14 cellular contexts compared by ENCODE assay signal in genomic region chr1:25476186-25477097, GRCh38. TPM values are rescaled to one million over a fixed set of nuclear protein-coding genes. Genes with fewer than 3 reads are reported as not detected.
DNase-seq lines count a peak whose midpoint lies in the region; ATAC-seq and TF ChIP-seq lines count a peak whose summit lies in the region.
"Had no signal": no experiment of that assay in that cellular context is flagged by ENCODE, and none has a peak within 500 bp of the region (broad histone marks: within the 10 kb centered on the region; RNA-seq: fewer than 3 reads in every experiment).

No MANE protein-coding gene starts in this region.

- no peaks in the 10 kb centered on the region for H3K36me3 ChIP-seq in PC-9 (ENCODE audit: low read depth)
- H3K36me3 ChIP-seq: lower lobe of right lung, pancreas had no signal

- no TSS peak for BruUV-seq in PC-9 (replicated peaks; lab: Mats Ljungman, UMichigan)

- H3K27me3 ChIP-seq in PC-9 (ENCODE audit: insufficient read depth, low read depth): no peaks in the 10 kb centered on the region
- H3K27me3 ChIP-seq: pancreas had no signal

- H3F3A ChIP-seq in PC-9 (ENCODE audit: insufficient read depth, low read depth): no peaks in the 10 kb centered on the region

- peak; percentile 77 for DNase-seq in NCI-H510A treated with DMSO at 0.1 percent for 48 hours (lab: John Stamatoyannopoulos, UW)
- DNase-seq in NCI-H510A (lab: John Stamatoyannopoulos, UW): no peak
- DNase-seq in NCI-H187 treated with DMSO at 0.1 percent for 48 hours (lab: John Stamatoyannopoulos, UW): peak; percentile 95
- DNase-seq in activated T-helper 1 cell treated with anti-CD3 and anti-CD28 coated beads, Interleukin-12 subunit alpha, Interleukin-12 subunit beta, Interleukin-2, Interleukin-4 antibody, amounts not matched to agents 30 ng/mL and 10 ng/mL and 1 ng/mL, durations not matched to agents 14 hours and 24 hours and 36 hours (ENCODE audit: low spot score): no peak
- no peak for DNase-seq in nephron progenitor cell
- no peak for DNase-seq in PC-9
- no peak for DNase-seq in NK-92 treated with Interleukin-12 subunit alpha and Interleukin-12 subunit beta, amount 100 ng/mL, for 24 hours (lab: John Stamatoyannopoulos, UW)
- DNase-seq: lower lobe of right lung; NCI-H2081; pancreas; SHP77 treated with DMSO at 0.1 percent for 48 hours; stimulated activated CD4-positive, alpha-beta T cell treated with anti-CD3 and anti-CD28 coated beads, Interleukin-2, amount 100 ng/mL, for 48 hours had no signal

- H3K4me3 Mint-ChIP-seq in activated T-helper 1 cell treated with anti-CD3 and anti-CD28 coated beads, Interleukin-12 subunit alpha, Interleukin-12 subunit beta, Interleukin-2, Interleukin-4 antibody, amounts not matched to agents 30 ng/mL and 10 ng/mL and 1 ng/mL, durations not matched to agents 14 hours and 24 hours and 36 hours: no peak overlapping the region
- no peak overlapping the region for H3K4me3 Mint-ChIP-seq in nephron progenitor cell

- no peak overlapping the region for H2AFZ ChIP-seq in PC-9

- H3K9me2 ChIP-seq in PC-9 (ENCODE audit: insufficient read depth): no peaks in the 10 kb centered on the region

- CTCF ChIA-PET in PC-9 (lab: Charles Lee): no interaction called here

- peak overlapping the region; percentile 72 for H3K27ac Mint-ChIP-seq in activated T-helper 1 cell treated with anti-CD3 and anti-CD28 coated beads, Interleukin-12 subunit alpha, Interleukin-12 subunit beta, Interleukin-2, Interleukin-4 antibody, amounts not matched to agents 30 ng/mL and 10 ng/mL and 1 ng/mL, durations not matched to agents 14 hours and 24 hours and 36 hours
- H3K27ac Mint-ChIP-seq in nephron progenitor cell: peak overlapping the region; percentile 0

- H4K20me1 ChIP-seq in PC-9 (ENCODE audit: insufficient read depth): no peaks in the 10 kb centered on the region

- TF ChIP-seq CTCF in nephron progenitor cell (IDR thresholded peaks at IDR 0.05) (no peak), PC-9 (conservative IDR thresholded peaks at IDR 0.05) (no peak)

- H3K4me2 ChIP-seq in PC-9: no peak overlapping the region

- no peaks in the 10 kb centered on the region for H3K9me3 ChIP-seq in PC-9 (ENCODE audit: insufficient read depth, low read depth)
- H3K9me3 ChIP-seq: lower lobe of right lung, pancreas had no signal

- POLR2A ChIA-PET in PC-9 (lab: Charles Lee; ENCODE audit: unreplicated experiment): no interaction called here

- H3K36me3 Mint-ChIP-seq in activated T-helper 1 cell treated with anti-CD3 and anti-CD28 coated beads, Interleukin-12 subunit alpha, Interleukin-12 subunit beta, Interleukin-2, Interleukin-4 antibody, amounts not matched to agents 30 ng/mL and 10 ng/mL and 1 ng/mL, durations not matched to agents 14 hours and 24 hours and 36 hours (ENCODE audit: low read depth): peaks cover 11% of the 10 kb centered on the region
- H3K36me3 Mint-ChIP-seq in nephron progenitor cell (ENCODE audit: low read depth): peaks cover 5% of the 10 kb centered on the region

- H3K9me3 Mint-ChIP-seq in activated T-helper 1 cell treated with anti-CD3 and anti-CD28 coated beads, Interleukin-12 subunit alpha, Interleukin-12 subunit beta, Interleukin-2, Interleukin-4 antibody, amounts not matched to agents 30 ng/mL and 10 ng/mL and 1 ng/mL, durations not matched to agents 14 hours and 24 hours and 36 hours: no peaks in the 10 kb centered on the region
- no peaks in the 10 kb centered on the region for H3K9me3 Mint-ChIP-seq in nephron progenitor cell

- peaks cover 46% of the 10 kb centered on the region for H3K4me1 Mint-ChIP-seq in activated T-helper 1 cell treated with anti-CD3 and anti-CD28 coated beads, Interleukin-12 subunit alpha, Interleukin-12 subunit beta, Interleukin-2, Interleukin-4 antibody, amounts not matched to agents 30 ng/mL and 10 ng/mL and 1 ng/mL, durations not matched to agents 14 hours and 24 hours and 36 hours (ENCODE audit: low read depth)
- peaks cover 4% of the 10 kb centered on the region for H3K4me1 Mint-ChIP-seq in nephron progenitor cell

- H3K79me2 ChIP-seq in PC-9 (ENCODE audit: low read depth): no peaks in the 10 kb centered on the region

- peaks cover 23% of the 10 kb centered on the region for H3K4me1 ChIP-seq in PC-9 (replicated peaks; ENCODE audit: insufficient read depth)

- intact Hi-C loops in activated T-helper 1 cell treated with anti-CD3 and anti-CD28 coated beads, Interleukin-12 subunit alpha, Interleukin-12 subunit beta, Interleukin-2, Interleukin-4 antibody, amounts not matched to agents 30 ng/mL and 10 ng/mL and 1 ng/mL, durations not matched to agents 14 hours and 24 hours and 36 hours (cut with micrococcal nuclease): loop anchor here (1.0 kb wide), 1 partner anchor 9 kb away; no protein-coding TSS in a partner anchor
- intact Hi-C loops in PC-9 (cut with micrococcal nuclease; ENCODE audit: unreplicated experiment): no loop called here

- no peak overlapping the region for H3K27ac ChIP-seq in PC-9
- H3K27ac ChIP-seq: lower lobe of right lung had no signal

- no peak for ATAC-seq in GM21381 (IDR thresholded peaks at IDR 0.05; ENCODE audit: unreplicated experiment)
- ATAC-seq: lower lobe of right lung had no signal

- H3K27me3 Mint-ChIP-seq in activated T-helper 1 cell treated with anti-CD3 and anti-CD28 coated beads, Interleukin-12 subunit alpha, Interleukin-12 subunit beta, Interleukin-2, Interleukin-4 antibody, amounts not matched to agents 30 ng/mL and 10 ng/mL and 1 ng/mL, durations not matched to agents 14 hours and 24 hours and 36 hours (ENCODE audit: insufficient read depth): no peaks in the 10 kb centered on the region
- H3K27me3 Mint-ChIP-seq in nephron progenitor cell (ENCODE audit: low read depth, poor library complexity): no peaks in the 10 kb centered on the region

- H3K4me3 ChIP-seq in PC-9: no peak overlapping the region
- H3K4me3 ChIP-seq: lower lobe of right lung, pancreas had no signal

RNA-seq across cellular contexts. Expression of gene MACO1, which starts 45.7 kb away (rescaled TPM):
- 14.2 and 14.3 TPM in 2 replicates for total RNA-seq in activated T-helper 1 cell treated with anti-CD3 and anti-CD28 coated beads, Interleukin-12 subunit alpha, Interleukin-12 subunit beta, Interleukin-2, Interleukin-4 antibody, amounts not matched to agents 30 ng/mL and 10 ng/mL and 1 ng/mL, durations not matched to agents 14 hours and 24 hours and 36 hours
- total RNA-seq in PC-9 (2021): 5.9 and 9.6 TPM in 2 replicates

RNA-seq across cellular contexts. Expression of gene RHCE, which starts 55.8 kb away (rescaled TPM):
- 0.17 TPM in 1 of 2 replicates, not detected in the other for total RNA-seq in activated T-helper 1 cell treated with anti-CD3 and anti-CD28 coated beads, Interleukin-12 subunit alpha, Interleukin-12 subunit beta, Interleukin-2, Interleukin-4 antibody, amounts not matched to agents 30 ng/mL and 10 ng/mL and 1 ng/mL, durations not matched to agents 14 hours and 24 hours and 36 hours
- total RNA-seq in PC-9 (2021): 0.22 and 0.78 TPM in 2 replicates
- total RNA-seq: A673 had no signal

Comparison
In these comparisons a context has a peak if more than half of its experiments do, and no peak if none do; other contexts are left out.
1. DNase-seq: peak in NCI-H510A treated with DMSO at 0.1 percent for 48 hours (single experiment) and NCI-H187 treated with DMSO at 0.1 percent for 48 hours (single experiment); none in NCI-H510A (single experiment), activated T-helper 1 cell treated with anti-CD3 and anti-CD28 coated beads, Interleukin-12 subunit alpha, Interleukin-12 subunit beta, Interleukin-2, Interleukin-4 antibody, amounts not matched to agents 30 ng/mL and 10 ng/mL and 1 ng/mL, durations not matched to agents 14 hours and 24 hours and 36 hours (single experiment), nephron progenitor cell (single experiment), PC-9 (0 of 2) and NK-92 treated with Interleukin-12 subunit alpha and Interleukin-12 subunit beta, amount 100 ng/mL, for 24 hours (single experiment).